In genomic region chr11:124753624-124754023, GRCh38 we compare ENCODE assay signal across 18 cellular contexts. TPM values are rescaled to one million over a fixed set of nuclear protein-coding genes. Genes with fewer than 3 reads are reported as not detected.
DNase-seq lines count a peak whose midpoint lies in the region; ATAC-seq and TF ChIP-seq lines count a peak whose summit lies in the region.
"Had no signal": no experiment of that assay in that cellular context is flagged by ENCODE, and none has a peak within 500 bp of the region (broad histone marks: within the 10 kb centered on the region; RNA-seq: fewer than 3 reads in every experiment).

No MANE protein-coding gene starts in this region.

- TF ChIP-seq CTCF in endothelial cell (IDR thresholded peaks at IDR 0.05; ENCODE audit: unreplicated experiment) (no peak), osteocyte (IDR thresholded peaks at IDR 0.05) (no peak)

- H3K27ac Mint-ChIP-seq in IgD-negative memory B cell (peak overlapping the region in 2 of 3 donors; percentile 15 to 36), endothelial cell (ENCODE audit: unreplicated experiment) (no peak overlapping the region), osteocyte (ENCODE audit: unreplicated experiment) (no peak overlapping the region)
- H3K27ac Mint-ChIP-seq: CD4-positive, alpha-beta memory T cell had no signal

- H3K4me3 Mint-ChIP-seq in IgD-negative memory B cell: no peak overlapping the region
- peak overlapping the region; percentile 76 for H3K4me3 Mint-ChIP-seq in endothelial cell (ENCODE audit: unreplicated experiment)
- no peak overlapping the region for H3K4me3 Mint-ChIP-seq in osteocyte (ENCODE audit: unreplicated experiment)
- H3K4me3 Mint-ChIP-seq: CD4-positive, alpha-beta memory T cell had no signal

- H3K27me3 Mint-ChIP-seq in IgD-negative memory B cell (peaks cover 20% of the 10 kb centered on the region), endothelial cell (ENCODE audit: unreplicated experiment) (peaks cover 26% of the 10 kb centered on the region), osteocyte (ENCODE audit: unreplicated experiment) (peaks cover 23% of the 10 kb centered on the region)

- H3K4me1 Mint-ChIP-seq in IgD-negative memory B cell: peaks cover 16 to 20% (median 17%) of the 10 kb centered on the region in 3 donors
- peaks cover 84% of the 10 kb centered on the region for H3K4me1 Mint-ChIP-seq in endothelial cell (ENCODE audit: unreplicated experiment)
- H3K4me1 Mint-ChIP-seq in osteocyte (ENCODE audit: unreplicated experiment): peaks cover 11% of the 10 kb centered on the region

- DNase-seq in endothelial cell (ENCODE audit: low spot score) (no peak), osteocyte (ENCODE audit: extremely low spot score, unreplicated experiment) (peak; percentile 32), NCI-H526 (lab: John Stamatoyannopoulos, UW) (no peak)
- no peak for DNase-seq in activated CD4-positive, alpha-beta T cell treated with anti-CD3 and anti-CD28 coated beads, Interleukin-2, amount 50 U/mL, for 48 hours
- DNase-seq: CD4-positive, alpha-beta memory T cell; DND-41; NCI-H1092 treated with DMSO at 0.1 percent for 48 hours; NCI-H146; NCI-H2029; NCI-H524 treated with DMSO at 0.1 percent for 48 hours had no signal

- H3K36me3 Mint-ChIP-seq in IgD-negative memory B cell: peaks cover 2% of the 10 kb centered on the region
- H3K36me3 Mint-ChIP-seq in endothelial cell (ENCODE audit: low read depth, unreplicated experiment): peaks cover 63% of the 10 kb centered on the region
- H3K36me3 Mint-ChIP-seq in osteocyte (ENCODE audit: unreplicated experiment): no peaks in the 10 kb centered on the region
- H3K36me3 Mint-ChIP-seq: CD4-positive, alpha-beta memory T cell had no signal

- ATAC-seq in HG02973 (IDR thresholded peaks at IDR 0.05; ENCODE audit: unreplicated experiment): no peak
- no peak for ATAC-seq in GM21381 (IDR thresholded peaks at IDR 0.05; ENCODE audit: unreplicated experiment)
- ATAC-seq: GM12878, Right ventricle myocardium inferior had no signal

- H3K9me3 Mint-ChIP-seq in IgD-negative memory B cell: no peaks in the 10 kb centered on the region
- H3K9me3 Mint-ChIP-seq in endothelial cell (ENCODE audit: unreplicated experiment): no peaks in the 10 kb centered on the region
- H3K9me3 Mint-ChIP-seq in osteocyte (ENCODE audit: unreplicated experiment): no peaks in the 10 kb centered on the region
- H3K9me3 Mint-ChIP-seq: CD4-positive, alpha-beta memory T cell had no signal

RNA-seq across cellular contexts. Expression of gene VSIG2, which starts 1.6 kb away (rescaled TPM):
- polyA plus RNA-seq in IgD-negative memory B cell: not detected
- total RNA-seq in endothelial cell (ENCODE audit: unreplicated experiment): 8.6 TPM
- 0.30 TPM in 1 of 2 replicates, not detected in the other for total RNA-seq in osteocyte
- total RNA-seq: HT1080, SK-MEL-5 had no signal
- polyA plus RNA-seq: BJ had no signal

RNA-seq across cellular contexts. Expression of gene ESAM, which starts 8.5 kb away (rescaled TPM):
- 2.5 TPM for polyA plus RNA-seq in IgD-negative memory B cell
- total RNA-seq in endothelial cell (ENCODE audit: unreplicated experiment) (490 TPM), osteocyte (0.71 and 1.7 TPM in 2 replicates)
- total RNA-seq: SK-MEL-5 had no signal

RNA-seq across cellular contexts. Expression of gene NRGN, which starts 13.9 kb away (rescaled TPM):
- polyA plus RNA-seq in IgD-negative memory B cell: 4.6 TPM
- total RNA-seq in endothelial cell (ENCODE audit: unreplicated experiment) (17.0 TPM), osteocyte (0.97 and 1.0 TPM in 2 replicates)
- polyA plus RNA-seq: CD4-positive, alpha-beta memory T cell had no signal

RNA-seq across cellular contexts. Expression of gene MSANTD2, which starts 46.6 kb away (rescaled TPM):
- 7.1 TPM for polyA plus RNA-seq in IgD-negative memory B cell
- 32.4 TPM for total RNA-seq in endothelial cell (ENCODE audit: unreplicated experiment)
- total RNA-seq in osteocyte: 14.3 and 15.2 TPM in 2 replicates

Comparison
In these comparisons a context has a peak if more than half of its experiments do, and no peak if none do; other contexts are left out.
1. H3K27ac Mint-ChIP-seq: peak in IgD-negative memory B cell (2 of 3); none in endothelial cell (single experiment) and osteocyte (single experiment).
2. RNA of gene ESAM, which starts 8.5 kb away (total RNA-seq): 490 TPM in endothelial cell (single experiment); 0.71 to 1.7 TPM in osteocyte; every median in the first group is over 100 times any median in the second.